Comparison of ENCODE assay signal across 22 cellular contexts in genomic region chr20:52614036-52614863, GRCh38.
"Had no signal": no experiment of that assay in that cellular context is flagged by ENCODE, and none has a peak within 500 bp of the region (broad histone marks: within the 10 kb centered on the region; RNA-seq: fewer than 3 reads in every experiment).

No MANE protein-coding gene starts in this region.

- H3K36me3 ChIP-seq: heart left ventricle, suprapubic skin, thyroid gland, upper lobe of left lung, uterus had no signal

- ATAC-seq: heart left ventricle; naive thymus-derived CD4-positive, alpha-beta T cell; psoas muscle; sciatic nerve; stimulated activated effector memory CD8-positive, alpha-beta T cell treated with anti-CD3 and anti-CD28 coated beads, Interleukin-12 subunit alpha, Interleukin-12 subunit beta, amount 100 ng/mL, for 72 hours; stimulated activated naive CD8-positive, alpha-beta T cell treated with anti-CD3 and anti-CD28 coated beads, Interleukin-15, Interleukin-2, amounts not matched to agents 100 U/mL and 50 U/mL, for 24 hours had no signal

- FAIRE-seq: colon, frontal cortex, islet of Langerhans had no signal

- H3K9me3 ChIP-seq: heart left ventricle, psoas muscle, suprapubic skin, thyroid gland, upper lobe of left lung, uterus had no signal

- H3K4me1 Mint-ChIP-seq: stimulated activated effector memory CD8-positive, alpha-beta T cell treated with anti-CD3 and anti-CD28 coated beads, Interleukin-12 subunit alpha, Interleukin-12 subunit beta, amount 100 ng/mL, for 72 hours had no signal

- H3K27ac ChIP-seq: heart left ventricle, psoas muscle, suprapubic skin, thyroid gland, upper lobe of left lung, uterus had no signal

- H3K4me1 ChIP-seq: heart left ventricle, psoas muscle, suprapubic skin, thyroid gland, upper lobe of left lung, uterus had no signal

- DNase-seq: erythroblast; heart left ventricle; hypothalamus; kidney glomerular epithelial cell; naive thymus-derived CD4-positive, alpha-beta T cell; nephron progenitor cell; psoas muscle; retina; stimulated activated CD4-positive, alpha-beta T cell treated with anti-CD3 and anti-CD28 coated beads, Interleukin-2, amount 100 ng/mL, for 48 hours; stimulated activated CD8-positive, alpha-beta memory T cell treated with anti-CD3 and anti-CD28 coated beads, Interleukin-4, amount 100 ng/mL, for 48 hours; stimulated activated naive CD8-positive, alpha-beta T cell treated with anti-CD3 and anti-CD28 coated beads, Interleukin-15, Interleukin-2, amounts not matched to agents 100 U/mL and 50 U/mL, for 24 hours; thyroid gland; upper lobe of left lung; uterus had no signal

- H3K4me3 ChIP-seq: heart left ventricle, psoas muscle, smooth muscle cell, suprapubic skin, thyroid gland, upper lobe of left lung, uterus had no signal

- H3K4me2 ChIP-seq: smooth muscle cell had no signal

- H3K4me3 Mint-ChIP-seq: dendritic cell treated with granulocyte-macrophage colony-stimulating factor and Interleukin-4, amounts not matched to agents 40 ng/mL and 50 ng/mL, for 4 days; naive thymus-derived CD4-positive, alpha-beta T cell; nephron progenitor cell; stimulated activated effector memory CD8-positive, alpha-beta T cell treated with anti-CD3 and anti-CD28 coated beads, Interleukin-12 subunit alpha, Interleukin-12 subunit beta, amount 100 ng/mL, for 72 hours had no signal

- H3K27me3 ChIP-seq: thyroid gland, upper lobe of left lung, uterus had no signal

- H3K27ac Mint-ChIP-seq: dendritic cell treated with granulocyte-macrophage colony-stimulating factor and Interleukin-4, amounts not matched to agents 40 ng/mL and 50 ng/mL, for 4 days; naive thymus-derived CD4-positive, alpha-beta T cell; nephron progenitor cell; stimulated activated effector memory CD8-positive, alpha-beta T cell treated with anti-CD3 and anti-CD28 coated beads, Interleukin-12 subunit alpha, Interleukin-12 subunit beta, amount 100 ng/mL, for 72 hours had no signal
